23 cellular contexts compared by ENCODE assay signal in the genomic region with DNA sequence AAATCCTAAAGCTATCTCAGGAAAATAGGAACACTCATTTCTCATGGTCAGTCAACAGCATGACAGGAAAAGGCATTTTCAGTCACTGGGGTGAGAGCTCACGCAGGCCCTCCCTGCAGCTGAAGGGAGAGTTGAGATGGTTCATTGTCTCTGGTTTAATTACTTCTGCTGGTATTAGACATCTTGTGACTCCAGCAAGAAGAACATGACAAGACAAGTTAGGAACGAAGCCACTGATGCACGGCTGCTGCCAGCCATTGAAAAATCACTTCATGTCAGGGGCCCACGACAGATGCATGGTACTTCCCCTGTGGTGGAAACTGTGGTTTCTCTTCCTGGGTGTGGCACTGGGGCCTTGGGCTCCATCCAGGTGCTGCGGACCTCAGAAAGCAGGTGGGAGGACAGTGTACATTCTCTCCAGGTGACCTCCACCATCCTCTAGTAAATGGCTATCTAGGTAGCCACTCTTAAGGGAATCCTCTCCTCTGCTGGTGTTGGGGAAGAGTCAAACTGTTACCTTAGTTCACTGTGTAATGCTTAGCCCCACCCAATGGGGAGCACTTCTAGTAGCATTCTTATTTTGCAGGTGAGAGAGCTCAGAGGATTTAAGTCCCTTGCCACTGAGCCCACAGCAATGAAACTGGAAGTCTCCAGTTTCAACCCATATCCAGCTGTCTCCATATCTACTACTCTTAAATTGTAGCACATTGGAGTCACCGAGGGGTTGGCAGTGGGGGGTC.
DNase-seq lines count a peak whose midpoint lies in the region; ATAC-seq and TF ChIP-seq lines count a peak whose summit lies in the region.
"Had no signal": no experiment of that assay in that cellular context is flagged by ENCODE, and none has a peak within 500 bp of the region (broad histone marks: within the 10 kb centered on the region; RNA-seq: fewer than 3 reads in every experiment).

No MANE protein-coding gene starts in this region.

- H3K27me3 ChIP-seq in GM06990 (replicated peaks; ENCODE audit: control insufficient read depth, insufficient read depth, low read length) (no peaks in the 10 kb centered on the region), mammary epithelial cell (ENCODE audit: insufficient read depth, low read length) (no peaks in the 10 kb centered on the region)
- H3K27me3 ChIP-seq: SJCRH30, thyroid gland had no signal

- no peak for TF ChIP-seq CTCF in GM06990 (IDR thresholded peaks at IDR 0.05; ENCODE audit: insufficient read depth, low read length, poor library complexity, severe bottlenecking)
- peak in 1 of 2 donors; percentile 35 for TF ChIP-seq CTCF in mammary epithelial cell (conservative IDR thresholded peaks at IDR 0.05 in 1 of 2, IDR thresholded peaks at IDR 0.05 in 1 of 2; ENCODE audit: extremely low read depth in 1 of 2, insufficient read depth in 1 of 2, low read depth in 1 of 2, low read length in 2 of 2)

- peaks cover 9% of the 10 kb centered on the region for H3K9me3 ChIP-seq in mammary epithelial cell (replicated peaks; ENCODE audit: insufficient read depth, low read length)
- H3K9me3 ChIP-seq: psoas muscle, SJCRH30, thyroid gland had no signal

- peak overlapping the region; percentile 41 for H3K4me2 ChIP-seq in mammary epithelial cell (ENCODE audit: insufficient read depth, low read depth, low read length)

- peak overlapping the region; percentile 72 for H3K27ac ChIP-seq in mammary epithelial cell (ENCODE audit: insufficient read depth, low read depth, low read length)
- H3K27ac ChIP-seq: psoas muscle, SJCRH30, thyroid gland, WERI-Rb-1 had no signal

- H3K4me1 ChIP-seq in mammary epithelial cell (ENCODE audit: insufficient read depth, low read length): peaks cover 26% of the 10 kb centered on the region
- H3K4me1 ChIP-seq: psoas muscle, SJCRH30, thyroid gland had no signal

- H3K36me3 ChIP-seq in GM06990 (ENCODE audit: control insufficient read depth, insufficient read depth, low read length): no peaks in the 10 kb centered on the region
- H3K36me3 ChIP-seq in mammary epithelial cell (ENCODE audit: insufficient read depth, low read length): no peaks in the 10 kb centered on the region
- H3K36me3 ChIP-seq: SJCRH30, thyroid gland, WERI-Rb-1 had no signal

- intact Hi-C loops in mammary epithelial cell (cut with micrococcal nuclease): loop anchor here (5.0 kb wide), 1 partner anchor 81 kb away; no protein-coding TSS in a partner anchor

- in situ Hi-C loops in mammary epithelial cell (cut with MboI; ENCODE audit: low sequenced_read_pairs in 2 of 2): no loop called here

- peak; percentile 60 for ATAC-seq in HG03442 (IDR thresholded peaks at IDR 0.05; ENCODE audit: unreplicated experiment)
- ATAC-seq: HCT116, PC-3, psoas muscle, T-helper 17 cell had no signal

- DNase-seq in GM06990 (ENCODE audit: extremely low read depth, insufficient read length) (peak; percentile 9), mammary epithelial cell (peak; percentile 96), kidney glomerular epithelial cell (lab: John Stamatoyannopoulos, UW) (peak; percentile 21), middle frontal gyrus (ENCODE audit: extremely low spot score, low spot score) (no peak), SKM-1 (lab: John Stamatoyannopoulos, UW; ENCODE audit: unreplicated experiment) (no peak), NCI-H2196 treated with DMSO at 0.1 percent for 48 hours (lab: John Stamatoyannopoulos, UW; ENCODE audit: unreplicated experiment) (no peak), HPDE6-E6E7 (ENCODE audit: extremely low spot score) (no peak)
- DNase-seq: activated CD4-positive, alpha-beta memory T cell treated with anti-CD3 and anti-CD28 coated beads for 36 hours; activated gamma-delta T cell treated with Interleukin-2 at 50 U/mL for 16 hours; GDM1; midbrain; NCI-H2171 treated with DMSO at 0.1 percent for 48 hours; NCI-H774; PC-3; psoas muscle; SJCRH30; small intestine; stimulated activated naive CD4-positive, alpha-beta T cell treated with Interleukin-2 at 50 U/mL for 16 hours; T-helper 17 cell; thyroid gland; WERI-Rb-1 had no signal

- TSS peak; percentile 29 for BruUV-seq in mammary epithelial cell (replicated peaks; lab: Mats Ljungman, UMichigan)

- H2AFZ ChIP-seq in mammary epithelial cell (ENCODE audit: low read depth, low read length): peak overlapping the region; percentile 65

- H3K9ac ChIP-seq in mammary epithelial cell (ENCODE audit: insufficient read depth, low read length): peak overlapping the region; percentile 41

- 2% methylated on average over 5 of the region's 6 CpGs for WGBS in mammary epithelial cell (ENCODE audit: low coverage, missing lambda C conversion rate)

- no peak overlapping the region for H3K4me3 ChIP-seq in GM06990 (replicated peaks; ENCODE audit: low read depth, low read length)
- H3K4me3 ChIP-seq in mammary epithelial cell (replicated peaks in 1 of 3; ENCODE audit: insufficient read depth in 1 of 3, low read depth in 2 of 3, low read length in 3 of 3): no peak overlapping the region
- H3K4me3 ChIP-seq: psoas muscle, SJCRH30, thyroid gland had no signal

- H4K20me1 ChIP-seq in mammary epithelial cell (ENCODE audit: insufficient read depth, low read length): no peaks in the 10 kb centered on the region

- CTCF ChIA-PET in mammary epithelial cell (lab: Charles Lee; ENCODE audit: low non-redundant PET): no interaction called here

- H3K79me2 ChIP-seq in mammary epithelial cell (ENCODE audit: insufficient read depth, low read length): no peaks in the 10 kb centered on the region

- dilution Hi-C loops in mammary epithelial cell (cut with HindIII; ENCODE audit: low sequenced_read_pairs): no loop called here

Comparison
In these comparisons a context has a peak if more than half of its experiments do, and no peak if none do; other contexts are left out.
1. DNase-seq: peak in GM06990 (single experiment), mammary epithelial cell (single experiment) and kidney glomerular epithelial cell (single experiment); none in middle frontal gyrus (single experiment), SKM-1 (single experiment), NCI-H2196 treated with DMSO at 0.1 percent for 48 hours (single experiment) and HPDE6-E6E7 (single experiment).